19 cellular contexts compared by ENCODE assay signal in the genomic region with DNA sequence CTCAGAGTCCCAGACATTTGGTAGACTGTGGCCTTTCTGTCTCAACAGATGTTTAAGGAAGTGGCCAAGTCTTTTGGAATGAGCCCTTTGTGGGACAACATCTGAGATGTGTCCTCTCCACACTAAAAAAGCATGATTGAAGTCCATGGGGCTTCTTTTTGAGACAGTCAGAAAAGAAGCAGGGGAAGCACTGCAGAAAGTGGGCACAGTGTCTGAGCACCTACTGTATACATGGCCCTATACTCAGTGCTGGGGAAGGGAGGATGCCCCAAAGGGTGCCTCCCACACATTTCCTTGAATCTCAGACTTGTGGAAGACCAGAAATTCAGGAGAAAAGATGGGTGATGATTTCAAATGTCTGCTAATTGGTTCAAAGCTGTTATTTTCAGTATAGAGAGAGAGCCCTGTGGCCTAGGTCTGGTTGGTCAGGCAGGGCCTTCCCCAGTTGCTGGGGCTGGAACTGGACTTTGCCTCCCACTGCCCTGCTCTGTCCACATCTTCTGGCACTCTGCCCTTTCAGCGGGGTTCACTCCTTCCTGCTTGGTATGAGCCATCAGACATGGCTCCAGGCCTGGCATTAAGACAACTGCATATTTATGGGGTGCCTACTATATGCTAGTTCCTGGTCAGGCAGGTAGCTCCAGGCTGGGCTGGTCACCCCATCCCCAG. TPM values are rescaled to one million over a fixed set of nuclear protein-coding genes. Genes with fewer than 3 reads are reported as not detected.
DNase-seq lines count a peak whose midpoint lies in the region; ATAC-seq, FAIRE-seq and TF ChIP-seq lines count a peak whose summit lies in the region.
"Had no signal": no experiment of that assay in that cellular context is flagged by ENCODE, and none has a peak within 500 bp of the region (broad histone marks: within the 10 kb centered on the region; RNA-seq: fewer than 3 reads in every experiment).

No MANE protein-coding gene starts in this region.

- H3K9me3 ChIP-seq in A549 (no peaks in the 10 kb centered on the region; the same call in 2 of the 3 replicates), hepatocyte (ENCODE audit: low read depth) (no peaks in the 10 kb centered on the region), osteoblast (ENCODE audit: low read depth, low read length) (no peaks in the 10 kb centered on the region)

- no peak overlapping the region for H3K27ac Mint-ChIP-seq in HFFc6
- H3K27ac Mint-ChIP-seq: GM23338 had no signal

- no peak for TF ChIP-seq EP300 in A549 (IDR thresholded peaks at IDR 0.05)

- H3K4me3 ChIP-seq in A549 (no peak overlapping the region), hepatocyte (no peak overlapping the region), osteoblast (ENCODE audit: insufficient read depth, low read length) (no peak overlapping the region)
- H3K4me3 ChIP-seq: GM23338 had no signal

- no peaks in the 10 kb centered on the region for H3K9me2 ChIP-seq in hepatocyte (replicated peaks; ENCODE audit: insufficient read depth)

- TF ChIP-seq CTCF in A549 (IDR thresholded peaks at IDR 0.05): no peak
- no peak for TF ChIP-seq CTCF in hepatocyte (IDR thresholded peaks at IDR 0.05; ENCODE audit: poor library complexity)
- TF ChIP-seq CTCF in osteoblast (IDR thresholded peaks at IDR 0.05; ENCODE audit: extremely low read depth, low read depth, low read length): no peak
- TF ChIP-seq CTCF in HFFc6 (IDR thresholded peaks at IDR 0.05): no peak

- H4K20me1 ChIP-seq in hepatocyte (ENCODE audit: insufficient read depth, poor library complexity, severe bottlenecking): no peaks in the 10 kb centered on the region
- H4K20me1 ChIP-seq in osteoblast (ENCODE audit: insufficient read depth, low read length): no peaks in the 10 kb centered on the region

- CTCF ChIA-PET in A549 (lab: Yijun Ruan, JAX): interaction anchor here (0.6 to 2.6 kb wide), 5 partner anchors 11 to 96 kb away, joined by 3 to 10 read pairs (median 3); partner anchors contain the start of gene VSIR

- POLR2A ChIA-PET in A549 (lab: Yijun Ruan, JAX): interaction anchor here (0.7 kb wide), 1 partner anchor 98 kb away, joined by 3 read pairs; no protein-coding TSS in a partner anchor

- H3K27me3 Mint-ChIP-seq in HFFc6 (ENCODE audit: insufficient read depth): peaks cover 33% of the 10 kb centered on the region

- H3K4me3 Mint-ChIP-seq in HFFc6: no peak overlapping the region
- H3K4me3 Mint-ChIP-seq: GM23338 had no signal

- no peak for FAIRE-seq in A549 (lab: Jason Lieb, UNC)
- FAIRE-seq: GM12891 had no signal

- H3K4me2 ChIP-seq in A549 (peak overlapping the region; percentile 31; the same call in 2 of the 3 replicates), hepatocyte (no peak overlapping the region), osteoblast (ENCODE audit: insufficient read depth, low read length) (no peak overlapping the region)
- H3K4me2 ChIP-seq: GM23338 had no signal

- H3K27me3 ChIP-seq in hepatocyte: peaks cover 9% of the 10 kb centered on the region
- peaks cover 6% of the 10 kb centered on the region for H3K27me3 ChIP-seq in osteoblast (ENCODE audit: insufficient read depth, low read length)

- TF ChIP-seq POLR2A in A549 (IDR thresholded peaks at IDR 0.05; ENCODE audit: low read length): no peak

- H3K9me3 Mint-ChIP-seq in HFFc6: no peaks in the 10 kb centered on the region
- H3K9me3 Mint-ChIP-seq: GM23338 had no signal

- H3K36me3 ChIP-seq in hepatocyte (replicated peaks; ENCODE audit: insufficient read depth, low read depth) (no peaks in the 10 kb centered on the region), osteoblast (ENCODE audit: insufficient read depth, low read length) (no peaks in the 10 kb centered on the region)

- ATAC-seq in A549 (peak in 1 of 2 experiments; percentile 45; a peak in 3 of 6 replicates), HG02571 (IDR thresholded peaks at IDR 0.05; ENCODE audit: unreplicated experiment) (no peak), GM21737 (IDR thresholded peaks at IDR 0.05; ENCODE audit: unreplicated experiment) (no peak)
- ATAC-seq: GM23338, HCT116 had no signal

- H3K79me2 ChIP-seq in hepatocyte: no peaks in the 10 kb centered on the region
- H3K79me2 ChIP-seq in osteoblast (ENCODE audit: insufficient read depth, low read length): no peaks in the 10 kb centered on the region

- 0% methylated on average over 1 of the region's 1 CpG for WGBS in A549 (ENCODE audit: missing lambda C conversion rate)
- 75% methylated on average over 1 of the region's 1 CpG for WGBS in hepatocyte (ENCODE audit: low lambda C conversion rate, missing lambda C conversion rate)

- TF ChIP-seq RAD21 in A549 (conservative IDR thresholded peaks at IDR 0.05 in 1 of 2, IDR thresholded peaks at IDR 0.05 in 1 of 2): no peak

- no peaks in the 10 kb centered on the region for H3K36me3 Mint-ChIP-seq in HFFc6 (ENCODE audit: low read depth)

- no peak overlapping the region for H2AFZ ChIP-seq in hepatocyte
- H2AFZ ChIP-seq in osteoblast (ENCODE audit: low read length): no peak overlapping the region
- H2AFZ ChIP-seq: GM23338 had no signal

- no peaks in the 10 kb centered on the region for H3K4me1 Mint-ChIP-seq in HFFc6 (ENCODE audit: low read depth)
- H3K4me1 Mint-ChIP-seq: GM23338 had no signal

- H3K4me1 ChIP-seq in A549 (peaks cover 7% of the 10 kb centered on the region; the same call in 1 of the 3 replicates), hepatocyte (ENCODE audit: insufficient read depth) (no peaks in the 10 kb centered on the region), osteoblast (ENCODE audit: insufficient read depth, low read length) (no peaks in the 10 kb centered on the region)

- DNase-seq in A549 (ENCODE audit: low read depth in 1 of 2, low spot score in 1 of 2) (peak in 1 of 2 experiments; percentile 50), MV-4-11 (lab: John Stamatoyannopoulos, UW) (peak; percentile 14), hepatocyte (ENCODE audit: low spot score) (peak; percentile 54), osteoblast (ENCODE audit: insufficient read length, low spot score, missing footprints) (peak; percentile 36), SK-N-DZ (ENCODE audit: low spot score) (no peak), HFFc6 (no peak)
- DNase-seq: GF-D8, Kasumi-1, NCI-H1417 treated with DMSO at 0.1 percent for 48 hours, NCI-H1930, NCI-H2171, NCI-H748 treated with DMSO at 0.1 percent for 48 hours had no signal

- H3K27ac ChIP-seq in A549: no peak overlapping the region
- no peak overlapping the region for H3K27ac ChIP-seq in hepatocyte
- no peak overlapping the region for H3K27ac ChIP-seq in osteoblast (ENCODE audit: low read depth, low read length)
- H3K27ac ChIP-seq: C4-2B, RWPE1 had no signal

TF ChIP-seq in A549, 52 proteins besides CTCF, POLR2A, EP300 and RAD21:
- TF ChIP-seq MYC (IDR thresholded peaks at IDR 0.05; ENCODE audit: borderline replicate concordance, low read length): no peak
- TF ChIP-seq, protein P1, sequence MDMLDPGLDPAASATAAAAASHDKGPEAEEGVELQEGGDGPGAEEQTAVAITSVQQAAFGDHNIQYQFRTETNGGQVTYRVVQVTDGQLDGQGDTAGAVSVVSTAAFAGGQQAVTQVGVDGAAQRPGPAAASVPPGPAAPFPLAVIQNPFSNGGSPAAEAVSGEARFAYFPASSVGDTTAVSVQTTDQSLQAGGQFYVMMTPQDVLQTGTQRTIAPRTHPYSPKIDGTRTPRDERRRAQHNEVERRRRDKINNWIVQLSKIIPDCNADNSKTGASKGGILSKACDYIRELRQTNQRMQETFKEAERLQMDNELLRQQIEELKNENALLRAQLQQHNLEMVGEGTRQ (IDR thresholded peaks at IDR 0.05): no peak
- no peak for TF ChIP-seq POLR2AphosphoS2 (conservative IDR thresholded peaks at IDR 0.05; ENCODE audit: low read length)
- no peak for TF ChIP-seq E2F6 (IDR thresholded peaks at IDR 0.05; ENCODE audit: borderline replicate concordance, low read depth)

RNA-seq across cellular contexts. Expression of gene VSIR, which starts 26.6 kb away (rescaled TPM):
- polyA plus RNA-seq in A549 (2011; rRNA removed) (18.5 and 23.5 TPM in 2 replicates), A549 (2017; fragmentation: RNase III; extraction: RNeasy Plus Mini Kit Qiagen cat#74134 plus additional on column Dnase treatment) (15.5 to 19.3 TPM (median 19.1 TPM) in 3 replicates), hepatocyte (43.4 and 45.5 TPM in 2 replicates)
- polyA plus RNA-seq in A549 (2012; cell fraction: cytosol; rRNA removed): 22.2 and 38.1 TPM in 2 replicates
- polyA plus RNA-seq in A549 (2012; cell fraction: nucleus; rRNA removed): 49.7 and 59.1 TPM in 2 replicates
- polyA minus RNA-seq in A549 (2011; rRNA and poly(A)+ RNA removed): 17.6 and 24.3 TPM in 2 replicates
- total RNA-seq in hepatocyte (10.1 and 13.6 TPM in 2 replicates), osteoblast (69.5 and 75.3 TPM in 2 replicates)
- not detected in 2 replicates for polyA plus RNA-seq in SK-N-DZ (2014; cell fraction: cytosol; rRNA removed)
- not detected in 2 replicates for polyA plus RNA-seq in SK-N-DZ (2014; cell fraction: nucleus; rRNA removed)
- 10 to 100 TPM; 24.3 to 36.2 (median 29.0) TPM for total RNA-seq in HFFc6 (2021; fragmentation: NEBNext Ultra II Directional; extraction: Animal tissue kit (Norgen Biotek cat#: 25700))

RNA-seq across cellular contexts. Expression of gene PSAP, which starts 51.1 kb away (rescaled TPM):
- polyA plus RNA-seq in A549 (2011; rRNA removed): 1,519 and 1,660 TPM in 2 replicates
- 805 and 819 TPM in 2 replicates for polyA plus RNA-seq in A549 (2012; cell fraction: cytosol; rRNA removed)
- polyA plus RNA-seq in A549 (2012; cell fraction: nucleus; rRNA removed): 1,219 and 1,507 TPM in 2 replicates
- 600 to 708 TPM (median 690 TPM) in 3 replicates for polyA plus RNA-seq in A549 (2017; fragmentation: RNase III; extraction: RNeasy Plus Mini Kit Qiagen cat#74134 plus additional on column Dnase treatment)
- polyA minus RNA-seq in A549 (2011; rRNA and poly(A)+ RNA removed): 756 and 891 TPM in 2 replicates
- total RNA-seq in hepatocyte: 686 and 732 TPM in 2 replicates
- 954 and 987 TPM in 2 replicates for polyA plus RNA-seq in hepatocyte
- 1,248 and 1,391 TPM in 2 replicates for total RNA-seq in osteoblast
- polyA plus RNA-seq in SK-N-DZ (2014; cell fraction: cytosol; rRNA removed): 238 and 268 TPM in 2 replicates
- polyA plus RNA-seq in SK-N-DZ (2014; cell fraction: nucleus; rRNA removed): 192 and 197 TPM in 2 replicates
- 100 to 1,000 TPM; 375 to 549 (median 404) TPM for total RNA-seq in HFFc6 (2021; fragmentation: NEBNext Ultra II Directional; extraction: Animal tissue kit (Norgen Biotek cat#: 25700))

Comparison
In these comparisons a context has a peak if more than half of its experiments do, and no peak if none do; other contexts are left out.
1. DNase-seq: peak in MV-4-11 (single experiment), hepatocyte (single experiment) and osteoblast (single experiment); none in SK-N-DZ (single experiment) and HFFc6 (single experiment).